17 cellular contexts compared by ENCODE assay signal in genomic region chrX:45191820-45192409, GRCh38. TPM values are rescaled to one million over a fixed set of nuclear protein-coding genes. Genes with fewer than 3 reads are reported as not detected.
A peak's percentile ranks its signal among the peaks of the same experiment; 100 is the strongest.
DNase-seq lines count a peak whose midpoint lies in the region; TF ChIP-seq lines count a peak whose summit lies in the region.
"Had no signal": no experiment of that assay in that cellular context is flagged by ENCODE, and none has a peak within 500 bp of the region (broad histone marks: within the 10 kb centered on the region; RNA-seq: fewer than 3 reads in every experiment).

No MANE protein-coding gene starts in this region.

- H3K4me1 Mint-ChIP-seq in activated T-cell treated with anti-CD3 and anti-CD28 coated beads, Interleukin-2, amount 50 U/mL, for 24 hours (ENCODE audit: low read depth) = peaks cover 31% of the 10 kb centered on the region
- peaks cover 58% of the 10 kb centered on the region for H3K4me1 Mint-ChIP-seq in endothelial cell (ENCODE audit: unreplicated experiment)
- H3K4me1 Mint-ChIP-seq: nephron had no signal

- H3K4me3 Mint-ChIP-seq in activated T-cell treated with anti-CD3 and anti-CD28 coated beads, Interleukin-2, amount 50 U/mL, for 24 hours = peak overlapping the region; percentile 0
- peak overlapping the region; percentile 65 for H3K4me3 Mint-ChIP-seq in endothelial cell (ENCODE audit: unreplicated experiment)
- H3K4me3 Mint-ChIP-seq: brain; dendritic cell treated with granulocyte-macrophage colony-stimulating factor and Interleukin-4, amounts not matched to agents 40 ng/mL and 50 ng/mL, for 4 days; nephron had no signal

- DNase-seq in activated T-cell treated with anti-CD3 and anti-CD28 coated beads, Interleukin-2, amount 50 U/mL, for 24 hours = no peak
- DNase-seq in activated T-cell treated with anti-CD3 and anti-CD28 coated beads, Interleukin-2, amount 50 U/mL, for 48 hours = no peak
- DNase-seq in NCI-H446 treated with DMSO at 0.1 percent for 48 hours (lab: John Stamatoyannopoulos, UW) (peak; percentile 12), endothelial cell (ENCODE audit: low spot score) (no peak), posterior cingulate gyrus (peak in 8 of 10 donors; percentile 22 to 91 (median 64)), CD1c-positive myeloid dendritic cell (ENCODE audit: extremely low spot score) (no peak), amniotic stem cell (lab: John Stamatoyannopoulos, UW) (no peak), NCI-H1105 (lab: John Stamatoyannopoulos, UW) (no peak)
- DNase-seq: erythroblast, NCI-H774, Peyer's patch, retina had no signal

- H3K27ac Mint-ChIP-seq in activated T-cell treated with anti-CD3 and anti-CD28 coated beads, Interleukin-2, amount 50 U/mL, for 24 hours = peak overlapping the region; percentile 26
- H3K27ac Mint-ChIP-seq in endothelial cell (ENCODE audit: unreplicated experiment) = peak overlapping the region; percentile 38
- H3K27ac Mint-ChIP-seq: activated T-helper 2 cell treated with anti-CD3 and anti-CD28 coated beads, Interferon-gamma antibody, Interleukin-2, Interleukin-4, amounts not matched to agents 10 μg/mL and 5 μg/mL and 100 μg/mL, durations not matched to agents 14 hours and 24 hours and 36 hours; brain; dendritic cell treated with granulocyte-macrophage colony-stimulating factor and Interleukin-4, amounts not matched to agents 40 ng/mL and 50 ng/mL, for 4 days; nephron had no signal

- no peaks in the 10 kb centered on the region for H3K9me3 Mint-ChIP-seq in activated T-cell treated with anti-CD3 and anti-CD28 coated beads, Interleukin-2, amount 50 U/mL, for 24 hours
- no peaks in the 10 kb centered on the region for H3K9me3 Mint-ChIP-seq in endothelial cell (ENCODE audit: unreplicated experiment)
- H3K9me3 Mint-ChIP-seq: activated T-helper 2 cell treated with anti-CD3 and anti-CD28 coated beads, Interferon-gamma antibody, Interleukin-2, Interleukin-4, amounts not matched to agents 10 μg/mL and 5 μg/mL and 100 μg/mL, durations not matched to agents 14 hours and 24 hours and 36 hours; dendritic cell treated with granulocyte-macrophage colony-stimulating factor and Interleukin-4, amounts not matched to agents 40 ng/mL and 50 ng/mL, for 4 days had no signal

- no peak for TF ChIP-seq CTCF in endothelial cell (IDR thresholded peaks at IDR 0.05; ENCODE audit: unreplicated experiment)

- peaks cover 29% of the 10 kb centered on the region for H3K27me3 Mint-ChIP-seq in activated T-cell treated with anti-CD3 and anti-CD28 coated beads, Interleukin-2, amount 50 U/mL, for 24 hours
- H3K27me3 Mint-ChIP-seq in endothelial cell (ENCODE audit: unreplicated experiment) = peaks cover 6% of the 10 kb centered on the region

- no peaks in the 10 kb centered on the region for H3K36me3 Mint-ChIP-seq in activated T-cell treated with anti-CD3 and anti-CD28 coated beads, Interleukin-2, amount 50 U/mL, for 24 hours (ENCODE audit: low read depth)
- peaks cover 43% of the 10 kb centered on the region for H3K36me3 Mint-ChIP-seq in endothelial cell (ENCODE audit: low read depth, unreplicated experiment)
- H3K36me3 Mint-ChIP-seq: brain had no signal

- intact Hi-C loops in posterior cingulate gyrus (cut with DNase I) = no loop called here

RNA-seq across cellular contexts. Expression of gene DIPK2B, which starts 8.8 kb away (rescaled TPM):
- total RNA-seq in endothelial cell (ENCODE audit: unreplicated experiment) = 286 TPM
- total RNA-seq: activated T-helper 2 cell treated with anti-CD3 and anti-CD28 coated beads, Interferon-gamma antibody, Interleukin-2, Interleukin-4, amounts not matched to agents 10 μg/mL and 5 μg/mL and 100 μg/mL, durations not matched to agents 14 hours and 24 hours and 36 hours; Daoy had no signal

Comparison
In these comparisons a context has a peak if more than half of its experiments do, and no peak if none do; other contexts are left out.
1. DNase-seq: peak in NCI-H446 treated with DMSO at 0.1 percent for 48 hours (single experiment) and posterior cingulate gyrus (8 of 10); none in activated T-cell treated with anti-CD3 and anti-CD28 coated beads, Interleukin-2, amount 50 U/mL, for 24 hours (single experiment), activated T-cell treated with anti-CD3 and anti-CD28 coated beads, Interleukin-2, amount 50 U/mL, for 48 hours (0 of 2), endothelial cell (single experiment), CD1c-positive myeloid dendritic cell (single experiment), amniotic stem cell (single experiment) and NCI-H1105 (single experiment).